Comparison of ENCODE assay signal across 5 cellular contexts in genomic region chr12:120466560-120467315, GRCh38. TPM values are rescaled to one million over a fixed set of nuclear protein-coding genes. Genes with fewer than 3 reads are reported as not detected.
DNase-seq lines count a peak whose midpoint lies in the region; ATAC-seq and TF ChIP-seq lines count a peak whose summit lies in the region.

No MANE protein-coding gene starts in this region.

- H3K27ac Mint-ChIP-seq in effector memory CD8-positive, alpha-beta T cell = peak overlapping the region in 1 of 2 donors; percentile 92

- H3K36me3 Mint-ChIP-seq in effector memory CD8-positive, alpha-beta T cell (ENCODE audit: insufficient read depth) = peaks cover 78% of the 10 kb centered on the region

- peak overlapping the region; percentile 88 to 92 for H3K4me3 Mint-ChIP-seq in effector memory CD8-positive, alpha-beta T cell

- ATAC-seq in SK-N-SH treated with all-trans-retinoic acid at 6 μM for 48 hours = peak; percentile 37
- ATAC-seq in effector memory CD8-positive, alpha-beta T cell (replicated peaks) = no peak

- peak; percentile 45 for DNase-seq in HT1080 (ENCODE audit: low read depth)
- peak; percentile 27 to 44 (median 36) for DNase-seq in effector memory CD8-positive, alpha-beta T cell
- DNase-seq in stimulated activated CD4-positive, alpha-beta T cell treated with anti-CD3 and anti-CD28 coated beads, Interleukin-2, amount 100 ng/mL, for 4 hours (ENCODE audit: low read depth) = peak; percentile 33
- no peak for DNase-seq in NK-92 treated with Interleukin-12 subunit alpha and Interleukin-12 subunit beta, amount 100 ng/mL, for 24 hours (lab: John Stamatoyannopoulos, UW)

- H3K9me3 Mint-ChIP-seq in effector memory CD8-positive, alpha-beta T cell = no peaks in the 10 kb centered on the region

- H3K4me1 Mint-ChIP-seq in effector memory CD8-positive, alpha-beta T cell (ENCODE audit: low read depth in 2 of 2) = peaks cover 28 to 30% of the 10 kb centered on the region in 2 donors

- no peaks in the 10 kb centered on the region for H3K27me3 Mint-ChIP-seq in effector memory CD8-positive, alpha-beta T cell

TF ChIP-seq in SK-N-SH treated with all-trans-retinoic acid at 6 μM for 48 hours, 23 proteins besides CTCF, POLR2A, EP300 and RAD21:
- TF ChIP-seq CSDC2 (CRISPR knock-in tag; IDR thresholded peaks at IDR 0.05) = no peak
- no peak for TF ChIP-seq ZFP30 (CRISPR knock-in tag; IDR thresholded peaks at IDR 0.05)
- no peak for TF ChIP-seq SNAI2 (CRISPR knock-in tag; IDR thresholded peaks at IDR 0.05)
- no peak for TF ChIP-seq TSHZ2 (CRISPR knock-in tag; IDR thresholded peaks at IDR 0.05)
- TF ChIP-seq ARNTL (CRISPR knock-in tag; IDR thresholded peaks at IDR 0.05; ENCODE audit: borderline replicate concordance, low read depth) = no peak
- no peak for TF ChIP-seq ZFP3 (CRISPR knock-in tag; IDR thresholded peaks at IDR 0.05)
- no peak for TF ChIP-seq CSRNP3 (CRISPR knock-in tag; IDR thresholded peaks at IDR 0.05)
- TF ChIP-seq GLIS3 (CRISPR knock-in tag; IDR thresholded peaks at IDR 0.05) = no peak
- no peak for TF ChIP-seq POU6F1 (CRISPR knock-in tag; IDR thresholded peaks at IDR 0.05; ENCODE audit: borderline replicate concordance, low read depth)

RNA-seq across cellular contexts. Expression of gene SRSF9, which starts 2.8 kb away (rescaled TPM):
- total RNA-seq in HT1080 (2014; rRNA removed; shearing (Covaris generic)) = 251 and 280 TPM in 2 replicates
- polyA plus RNA-seq in HT1080 (2015; cell fraction: cytosol; rRNA removed) = 241 and 271 TPM in 2 replicates
- polyA plus RNA-seq in HT1080 (2015; cell fraction: nucleus; rRNA removed) = 173 and 196 TPM in 2 replicates

RNA-seq across cellular contexts. Expression of gene GATC, which starts 20.5 kb away (rescaled TPM):
- 20.9 and 23.5 TPM in 2 replicates for total RNA-seq in HT1080 (2014; rRNA removed; shearing (Covaris generic))
- 12.9 and 14.7 TPM in 2 replicates for polyA plus RNA-seq in HT1080 (2015; cell fraction: cytosol; rRNA removed)
- polyA plus RNA-seq in HT1080 (2015; cell fraction: nucleus; rRNA removed) = 15.7 and 17.4 TPM in 2 replicates

RNA-seq across cellular contexts. Expression of gene TRIAP1, which starts 20.6 kb away (rescaled TPM):
- 44.0 and 48.3 TPM in 2 replicates for total RNA-seq in HT1080 (2014; rRNA removed; shearing (Covaris generic))
- polyA plus RNA-seq in HT1080 (2015; cell fraction: cytosol; rRNA removed) = 73.6 and 76.5 TPM in 2 replicates
- 30.9 and 32.5 TPM in 2 replicates for polyA plus RNA-seq in HT1080 (2015; cell fraction: nucleus; rRNA removed)

RNA-seq across cellular contexts. Expression of gene COX6A1, which starts 28.8 kb away (rescaled TPM):
- 740 and 780 TPM in 2 replicates for total RNA-seq in HT1080 (2014; rRNA removed; shearing (Covaris generic))
- 396 and 417 TPM in 2 replicates for polyA plus RNA-seq in HT1080 (2015; cell fraction: cytosol; rRNA removed)
- polyA plus RNA-seq in HT1080 (2015; cell fraction: nucleus; rRNA removed) = 331 and 351 TPM in 2 replicates

RNA-seq across cellular contexts. Expression of gene DYNLL1, which starts 29.2 kb away (rescaled TPM):
- total RNA-seq in HT1080 (2014; rRNA removed; shearing (Covaris generic)) = 510 and 696 TPM in 2 replicates
- polyA plus RNA-seq in HT1080 (2015; cell fraction: cytosol; rRNA removed) = 382 and 458 TPM in 2 replicates
- 177 and 188 TPM in 2 replicates for polyA plus RNA-seq in HT1080 (2015; cell fraction: nucleus; rRNA removed)
